13 cellular contexts compared by ENCODE assay signal in the genomic region with DNA sequence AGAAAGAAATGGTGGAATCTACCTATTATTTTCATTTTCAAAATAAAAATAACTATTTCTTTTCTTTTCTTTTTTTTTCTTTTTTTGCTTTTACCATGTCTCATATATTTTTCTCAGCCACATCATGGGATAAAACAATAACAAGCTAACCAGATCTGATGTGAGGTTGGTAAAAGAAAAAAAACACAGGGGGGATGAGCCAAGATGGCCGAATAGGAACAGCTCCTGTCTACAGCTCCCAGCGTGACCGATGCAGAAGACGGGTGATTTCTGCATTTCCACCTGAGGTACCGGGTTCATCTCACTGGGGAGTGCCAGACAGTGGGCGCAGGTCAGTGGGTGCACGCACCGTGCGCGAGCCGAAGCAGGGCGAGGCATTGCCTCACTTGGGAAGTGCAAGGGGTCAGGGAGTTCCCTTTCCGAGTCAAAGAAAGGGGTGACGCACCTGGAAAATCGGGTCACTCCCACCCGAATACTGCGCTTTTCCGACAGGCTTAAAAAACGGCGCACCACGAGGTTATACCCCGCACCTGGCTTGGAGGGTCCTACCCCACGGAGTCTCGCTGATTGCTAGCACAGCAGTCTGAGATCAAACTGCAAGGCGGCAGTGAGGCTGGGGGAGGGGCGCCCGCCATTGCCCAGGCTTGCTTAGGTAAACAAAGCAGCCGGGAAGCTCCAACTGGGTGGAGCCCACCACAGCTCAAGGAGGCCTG. TPM values are rescaled to one million over a fixed set of nuclear protein-coding genes. Genes with fewer than 3 reads are reported as not detected.
"Had no signal": no experiment of that assay in that cellular context is flagged by ENCODE, and none has a peak within 500 bp of the region (broad histone marks: within the 10 kb centered on the region; RNA-seq: fewer than 3 reads in every experiment).

No MANE protein-coding gene starts in this region.

RNA-seq across cellular contexts. Expression of a gene that starts 50.6 kb away (rescaled TPM):
- total RNA-seq: activated CD4-positive, alpha-beta T cell treated with anti-CD3 and anti-CD28 coated beads for 36 hours; activated CD4-positive, alpha-beta T cell treated with anti-CD3 and anti-CD28 coated beads, Interleukin-2, amount 10 ng/mL, durations not matched to agents 7 days and 5 days; activated CD8-positive, alpha-beta T cell treated with anti-CD3 and anti-CD28 coated beads, Interleukin-2, amount 10 ng/mL, durations not matched to agents 7 days and 5 days; activated naive CD8-positive, alpha-beta T cell treated with anti-CD3 and anti-CD28 coated beads, Interleukin-2, amount 10 ng/mL, durations not matched to agents 7 days and 5 days; activated T-helper 2 cell treated with anti-CD3 and anti-CD28 coated beads, Interferon-gamma antibody, Interleukin-2, Interleukin-4, amounts not matched to agents 10 μg/mL and 5 μg/mL and 100 μg/mL, durations not matched to agents 14 hours and 24 hours and 36 hours; ascending aorta; cardiac muscle cell; chondrocyte; colonic mucosa; LHCN-M2; SJCRH30; T-helper 1 cell treated with Interleukin-12 subunit alpha and Interleukin-12 subunit beta and Interleukin-4 antibody, amounts not matched to agents 30 ng/mL and 1 ng/mL, for 36 hours; T-helper 2 cell treated with Interferon-gamma antibody and Interleukin-4, amounts not matched to agents 100 ng/mL and 5 ng/mL, for 36 hours had no signal
